ENCODE assay signal across 8 cellular contexts in the genomic region with DNA sequence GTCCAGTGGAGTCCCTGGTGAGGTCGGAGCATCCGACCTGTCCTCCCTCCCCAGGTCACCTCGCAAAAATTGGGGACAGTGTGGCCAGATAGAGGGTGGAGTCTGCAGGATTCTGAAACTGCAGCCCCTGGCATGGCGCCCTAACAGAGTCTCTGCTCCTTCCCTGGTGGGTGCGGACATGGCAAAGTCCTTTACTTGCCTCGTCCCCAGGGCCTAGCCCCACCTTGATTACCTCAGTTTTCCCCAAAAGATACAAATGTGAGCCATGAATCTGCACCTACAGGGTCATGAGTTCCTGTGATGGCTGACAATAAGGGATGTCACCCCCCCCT. TPM values are rescaled to one million over a fixed set of nuclear protein-coding genes. Genes with fewer than 3 reads are reported as not detected.
DNase-seq lines count a peak whose midpoint lies in the region; ATAC-seq lines count a peak whose summit lies in the region.

No MANE protein-coding gene starts in this region.

- H3K27me3 ChIP-seq in iPS-15b (ENCODE audit: control insufficient read depth, insufficient read depth, low read length) (peaks cover 10% of the 10 kb centered on the region), thymus (ENCODE audit: control insufficient read depth, insufficient read depth) (peaks cover 2% of the 10 kb centered on the region)

- no peaks in the 10 kb centered on the region for H3K9me3 ChIP-seq in iPS-15b (ENCODE audit: control insufficient read depth, insufficient read depth, low read length)
- H3K9me3 ChIP-seq in thymus (ENCODE audit: control insufficient read depth) = no peaks in the 10 kb centered on the region

- H3K9ac ChIP-seq in iPS-15b (ENCODE audit: low read depth, low read length) = peak overlapping the region; percentile 17

- H3K4me3 ChIP-seq in iPS-15b (ENCODE audit: low read depth, low read length) (peak overlapping the region; percentile 49), thymus (ENCODE audit: low read length) (peak overlapping the region; percentile 87)

- CTCF ChIA-PET in T-cell (lab: Charles Lee) = interaction anchor here (0.6 to 1.5 kb wide), 10 partner anchors 9 to 1786 kb away, joined by 3 to 14 read pairs (median 3); partner anchors contain the start of gene CYCS (in 1 of the 2)

- H3K9me3 Mint-ChIP-seq in T-cell = no peaks in the 10 kb centered on the region

- ATAC-seq in GM18499 (IDR thresholded peaks at IDR 0.05; ENCODE audit: insufficient read depth, unreplicated experiment) = peak; percentile 30
- ATAC-seq in HG02623 (IDR thresholded peaks at IDR 0.05; ENCODE audit: unreplicated experiment) = peak; percentile 30
- ATAC-seq in T-cell (replicated peaks in 1 of 4) = peak; percentile 36 to 59 (median 41)

- DNase-seq in T-cell = peak in 3 of 34 experiments; percentile 2 to 24 (median 3)
- no peak for DNase-seq in central memory CD4-positive, alpha-beta T cell
- DNase-seq in NCI-H2171 (lab: John Stamatoyannopoulos, UW) = no peak
- DNase-seq in NCI-H524 treated with DMSO at 0.1 percent for 48 hours (lab: John Stamatoyannopoulos, UW) = no peak

- H3K27ac ChIP-seq in thymus (ENCODE audit: low read depth) = peak overlapping the region; percentile 98

- H3K4me3 Mint-ChIP-seq in T-cell = peak overlapping the region; percentile 75 to 88 (median 85)

- peaks cover 20 to 23% (median 21%) of the 10 kb centered on the region in 3 donors for H3K4me1 Mint-ChIP-seq in T-cell

- peaks cover 12% of the 10 kb centered on the region for H3K36me3 Mint-ChIP-seq in T-cell

- WGBS in thymus = 22% methylated on average over 6 of the region's 6 CpGs

- POLR2A ChIA-PET in T-cell (lab: Charles Lee) = interaction anchor here in 1 of 2 donors (1.6 kb wide), 1 partner anchor 55 kb away, joined by 15 read pairs; the partner anchor contains the start of gene CYCS

- peaks cover 0 to 5% of the 10 kb centered on the region in 2 donors for H3K27me3 Mint-ChIP-seq in T-cell

- H3K36me3 ChIP-seq in iPS-15b (ENCODE audit: control insufficient read depth, insufficient read depth, low read length) (no peaks in the 10 kb centered on the region), thymus (ENCODE audit: control insufficient read depth, insufficient read depth) (no peaks in the 10 kb centered on the region)

- H3K4me1 ChIP-seq in iPS-15b (ENCODE audit: control insufficient read depth, insufficient read depth, low read length) = peaks cover 4% of the 10 kb centered on the region
- peaks cover 9% of the 10 kb centered on the region for H3K4me1 ChIP-seq in thymus (ENCODE audit: control insufficient read depth, insufficient read depth, low read length)

- H3K27ac Mint-ChIP-seq in T-cell = peak overlapping the region; percentile 88

RNA-seq across cellular contexts. Expression of gene NPVF, which starts 47.7 kb away (rescaled TPM):
- not detected for total RNA-seq in T-cell
- polyA plus RNA-seq in thymus = 0.71 TPM

RNA-seq across cellular contexts. Expression of gene CYCS, which starts 55.5 kb away (rescaled TPM):
- 100 to 1,000 TPM in 2 of 5 donors, 10 to 100 TPM in 3; 45.0 to 136 (median 47.3) TPM for total RNA-seq in T-cell
- 73.7 TPM for polyA plus RNA-seq in thymus
